In genomic region chr19:17404621-17405249, GRCh38 we compare ENCODE assay signal across 9 cellular contexts. TPM values are rescaled to one million over a fixed set of nuclear protein-coding genes. Genes with fewer than 3 reads are reported as not detected.
A peak's percentile ranks its signal among the peaks of the same experiment; 100 is the strongest.
DNase-seq lines count a peak whose midpoint lies in the region; ATAC-seq and TF ChIP-seq lines count a peak whose summit lies in the region.
"Had no signal": no experiment of that assay in that cellular context is flagged by ENCODE, and none has a peak within 500 bp of the region (broad histone marks: within the 10 kb centered on the region; RNA-seq: fewer than 3 reads in every experiment).

No MANE protein-coding gene starts in this region.

- no peak for ATAC-seq in left ventricle myocardium superior
- ATAC-seq in T-cell (replicated peaks in 1 of 4), result peak in 2 of 4 experiments; percentile 4

- H3K4me1 Mint-ChIP-seq in T-cell, result peaks cover 32 to 52% (median 33%) of the 10 kb centered on the region in 3 donors
- peaks cover 53 to 56% of the 10 kb centered on the region in 2 donors for H3K4me1 Mint-ChIP-seq in immature natural killer cell

- H3K36me3 Mint-ChIP-seq in T-cell (peaks cover 4% of the 10 kb centered on the region), immature natural killer cell (peaks cover 0 to 8% (median 3%) of the 10 kb centered on the region in 3 donors)

- in situ Hi-C loops in transverse colon (cut with MboI; ENCODE audit: low pct_ligation_motif_present in 1 of 4, low pct_unique_long_range_greater_than_20kb in 1 of 4, low sequenced_read_pairs in 3 of 4), result no loop called here

- TF ChIP-seq POLR2A in transverse colon (IDR thresholded peaks at IDR 0.05), result no peak

- H3K27me3 Mint-ChIP-seq in T-cell (no peaks in the 10 kb centered on the region), immature natural killer cell (ENCODE audit: low read depth in 3 of 3) (peaks cover 4% of the 10 kb centered on the region in 3 donors)

- 69% methylated on average over 7 of the region's 7 CpGs; no CpG with 5 or more reads in 1 of the 2 donors for whole genome bisulfite sequencing in transverse colon (ENCODE audit: low coverage in 1 of 2), 2 donors

- intact Hi-C loops in left ventricle myocardium superior (cut with micrococcal nuclease) (no loop called here), transverse colon (cut with DNase I; ENCODE audit: low total_unique reads) (no loop called here)

- peak overlapping the region; percentile 89 to 93 (median 89) for H3K4me3 Mint-ChIP-seq in T-cell
- H3K4me3 Mint-ChIP-seq in immature natural killer cell, result peak overlapping the region; percentile 87 to 96 (median 95)

- H3K4me1 ChIP-seq in cardiac muscle cell (ENCODE audit: low read depth) (peaks cover 32% of the 10 kb centered on the region), transverse colon (peaks cover 8 to 37% (median 10%) of the 10 kb centered on the region in 4 donors)

- H3K9me3 ChIP-seq in cardiac muscle cell (ENCODE audit: low read depth) (no peaks in the 10 kb centered on the region), transverse colon (no peaks in the 10 kb centered on the region)

- H3K4me3 ChIP-seq in cardiac muscle cell, result peak overlapping the region; percentile 27
- peak overlapping the region; percentile 13 to 51 (median 22) for H3K4me3 ChIP-seq in transverse colon

- no peak for TF ChIP-seq CTCF in cardiac muscle cell (IDR thresholded peaks at IDR 0.05; ENCODE audit: low read depth, low read length)
- TF ChIP-seq CTCF in transverse colon (IDR thresholded peaks at IDR 0.05), result no peak

- H3K9me3 Mint-ChIP-seq in T-cell, result no peaks in the 10 kb centered on the region
- H3K9me3 Mint-ChIP-seq in immature natural killer cell, result no peaks in the 10 kb centered on the region

- POLR2A ChIA-PET in T-cell (lab: Charles Lee), result interaction anchor here in 1 of 2 donors (1.1 kb wide), 1 partner anchor 15 kb away, joined by 3 read pairs; no protein-coding TSS in a partner anchor

- H3K27ac Mint-ChIP-seq in T-cell (peak overlapping the region; percentile 95 to 97), immature natural killer cell (peak overlapping the region; percentile 89 to 97 (median 94))

- H3K27ac ChIP-seq in cardiac muscle cell (peak overlapping the region; percentile 70), transverse colon (peak overlapping the region; percentile 79 to 86 (median 86))

- H3K36me3 ChIP-seq in cardiac muscle cell (no peaks in the 10 kb centered on the region), transverse colon (no peaks in the 10 kb centered on the region)

- DNase-seq in cardiac muscle cell (ENCODE audit: low read depth in 1 of 2, low spot score in 1 of 2) (no peak), left ventricle myocardium superior (no peak), T-cell (no peak), immature natural killer cell (no peak), transverse colon (no peak), COLO668 (lab: John Stamatoyannopoulos, UW; ENCODE audit: unreplicated experiment) (no peak), iPS-NIHi7 (ENCODE audit: extremely low spot score) (no peak), mucosa of gallbladder (ENCODE audit: low spot score) (no peak)

- H3K27me3 ChIP-seq in cardiac muscle cell (no peaks in the 10 kb centered on the region), transverse colon (no peaks in the 10 kb centered on the region)

- TF ChIP-seq EP300 in transverse colon (IDR thresholded peaks at IDR 0.05; ENCODE audit: low read depth), result no peak

- CTCF ChIA-PET in T-cell (lab: Charles Lee), result interaction anchor here in 1 of 2 donors (0.6 to 1.3 kb wide), 5 partner anchors 12 to 201 kb away, joined by 3 to 7 read pairs (median 4); partner anchors contain the start of gene DDA1

RNA-seq across cellular contexts. Expression of gene BST2, which starts 0.7 kb away (rescaled TPM):
- total RNA-seq in cardiac muscle cell (69.3 and 166 TPM in 2 replicates), left ventricle myocardium superior (49.7 TPM), T-cell (10 to 100 TPM; 43.9 to 62.0 (median 52.2) TPM), transverse colon (10 to 100 TPM in 3 of 4 donors, 1 to 10 TPM in 1; 5.6 to 39.2 (median 19.9) TPM), mucosa of gallbladder (90.6 TPM)
- polyA plus RNA-seq in cardiac muscle cell (91.8 and 184 TPM in 2 replicates), immature natural killer cell (100 to 1,000 TPM; 326 to 394 (median 383) TPM)

RNA-seq across cellular contexts. Expression of gene CCDC194, which starts 10.7 kb away (rescaled TPM):
- 1.4 and 2.2 TPM in 2 replicates for total RNA-seq in cardiac muscle cell
- 2.3 and 3.0 TPM in 2 replicates for polyA plus RNA-seq in cardiac muscle cell
- not detected for total RNA-seq in left ventricle myocardium superior
- 1 to 10 TPM; 1.4 to 3.3 (median 2.6) TPM for total RNA-seq in T-cell
- polyA plus RNA-seq in immature natural killer cell, result under 1 TPM in 1 of 3 donors, not detected in 2; 0.40 TPM
- total RNA-seq in transverse colon, result not detected
- total RNA-seq in mucosa of gallbladder, result 1.0 TPM
- total RNA-seq: dermis microvascular lymphatic vessel endothelial cell had no signal

RNA-seq across cellular contexts. Expression of gene MVB12A, which starts 15.1 kb away (rescaled TPM):
- 133 and 148 TPM in 2 replicates for total RNA-seq in cardiac muscle cell
- polyA plus RNA-seq in cardiac muscle cell, result 130 and 148 TPM in 2 replicates
- total RNA-seq in left ventricle myocardium superior, result 18.9 TPM
- 10 to 100 TPM; 21.0 to 41.4 (median 35.3) TPM for total RNA-seq in T-cell
- 10 to 100 TPM; 35.8 to 43.6 (median 36.3) TPM for polyA plus RNA-seq in immature natural killer cell
- 10 to 100 TPM; 22.9 to 84.2 (median 83.1) TPM for total RNA-seq in transverse colon
- total RNA-seq in mucosa of gallbladder, result 61.2 TPM

RNA-seq across cellular contexts. Expression of gene PLVAP, which starts 27.6 kb away (rescaled TPM):
- total RNA-seq in cardiac muscle cell, result 2.1 and 4.3 TPM in 2 replicates
- 4.2 and 6.1 TPM in 2 replicates for polyA plus RNA-seq in cardiac muscle cell
- total RNA-seq in left ventricle myocardium superior, result 22.9 TPM
- total RNA-seq in T-cell, result under 1 TPM in 4 of 5 donors, not detected in 1; 0.19 to 0.86 (median 0.48) TPM
- polyA plus RNA-seq in immature natural killer cell, result not detected
- total RNA-seq in transverse colon, result 10 to 100 TPM in 3 of 4 donors, 1 to 10 TPM in 1; 3.0 to 37.0 (median 19.2) TPM
- 166 TPM for total RNA-seq in mucosa of gallbladder

RNA-seq across cellular contexts. Expression of gene TMEM221, which starts 43.7 kb away (rescaled TPM):
- total RNA-seq in cardiac muscle cell, result 3.2 and 3.3 TPM in 2 replicates
- polyA plus RNA-seq in cardiac muscle cell, result 5.7 and 6.0 TPM in 2 replicates
- total RNA-seq in left ventricle myocardium superior, result not detected
- total RNA-seq in T-cell, result not detected
- under 1 TPM in 1 of 3 donors, not detected in 2; 0.24 TPM for polyA plus RNA-seq in immature natural killer cell
- total RNA-seq in transverse colon, result under 1 TPM in 1 of 4 donors, not detected in 3; 0.48 TPM
- 0.37 TPM for total RNA-seq in mucosa of gallbladder
- total RNA-seq: dermis microvascular lymphatic vessel endothelial cell had no signal
